ENCODE assay signal across 1 cellular context in the genomic region with DNA sequence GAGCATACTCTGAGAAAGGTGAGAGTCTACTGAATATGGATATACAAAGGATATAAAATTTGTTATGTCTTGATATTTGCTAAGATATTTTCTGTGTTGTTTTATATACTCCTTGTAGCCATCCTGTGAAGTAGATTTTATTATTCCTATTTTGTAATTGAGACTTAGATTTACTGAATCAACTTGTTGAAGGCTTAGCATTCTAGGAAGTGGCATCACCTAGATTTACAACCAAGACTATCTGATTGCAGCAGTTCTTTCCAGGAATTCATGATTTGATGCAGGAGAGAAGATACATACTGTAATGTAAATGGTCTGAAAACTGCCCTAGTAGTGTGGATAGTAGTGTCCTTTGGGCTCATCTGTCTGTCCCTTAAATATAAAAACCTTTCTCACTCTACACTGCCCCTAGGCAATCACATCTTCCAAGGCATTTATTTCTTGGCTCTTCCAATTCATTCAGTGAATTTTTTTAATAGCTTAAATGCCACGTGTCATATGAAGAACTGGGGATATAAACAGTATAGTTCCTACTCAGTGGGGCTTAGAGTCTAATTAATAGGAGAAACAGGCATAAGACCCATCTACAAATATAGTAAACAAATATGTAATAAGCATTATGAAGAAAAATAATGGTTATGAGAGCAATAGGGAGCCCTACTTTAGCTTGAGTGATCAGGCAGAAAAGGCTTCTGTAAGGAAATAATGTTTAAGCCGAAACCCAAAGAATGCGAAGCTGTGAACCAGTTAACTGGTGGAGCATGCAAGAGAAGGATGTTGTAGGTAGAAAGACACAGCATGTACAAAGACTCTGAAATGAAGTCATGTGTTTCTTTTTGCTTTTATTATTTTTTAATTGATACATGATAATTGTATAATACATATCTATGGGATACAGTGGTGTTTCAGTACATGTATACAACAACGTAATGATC.
TF ChIP-seq lines count a peak whose summit lies in the region.

No MANE protein-coding gene starts in this region.

TF ChIP-seq in K562, 482 proteins besides CTCF, POLR2A, EP300 and RAD21:
- no peak for TF ChIP-seq FOXA3 (CRISPR knock-in tag; conservative IDR thresholded peaks at IDR 0.05 in 1 of 2, IDR thresholded peaks at IDR 0.05 in 1 of 2)
- no peak for TF ChIP-seq ZNF217 (CRISPR knock-in tag; IDR thresholded peaks at IDR 0.05)
- no peak for TF ChIP-seq ZBTB17 (CRISPR knock-in tag; IDR thresholded peaks at IDR 0.05)
- peak in 1 of 2 experiments; percentile 54; a peak in 1 of 4 replicates for TF ChIP-seq RCOR1 (IDR thresholded peaks at IDR 0.05; ENCODE audit: borderline replicate concordance in 1 of 2, low read depth in 2 of 2, low read length in 2 of 2)
- no peak for TF ChIP-seq NFYB (IDR thresholded peaks at IDR 0.05; ENCODE audit: extremely low read depth, insufficient read length)
- peak; percentile 39; the same call in 1 of the 2 replicates for TF ChIP-seq BCL6 (CRISPR knock-in tag; IDR thresholded peaks at IDR 0.05)
- no peak for TF ChIP-seq ELF1 (tag; IDR thresholded peaks at IDR 0.05)
- no peak for TF ChIP-seq MCM2 (IDR thresholded peaks at IDR 0.05; ENCODE audit: low read depth)
- no peak for TF ChIP-seq RBM17 (IDR thresholded peaks at IDR 0.05; ENCODE audit: borderline replicate concordance, low read depth, low read length)
- TF ChIP-seq, protein P1, sequence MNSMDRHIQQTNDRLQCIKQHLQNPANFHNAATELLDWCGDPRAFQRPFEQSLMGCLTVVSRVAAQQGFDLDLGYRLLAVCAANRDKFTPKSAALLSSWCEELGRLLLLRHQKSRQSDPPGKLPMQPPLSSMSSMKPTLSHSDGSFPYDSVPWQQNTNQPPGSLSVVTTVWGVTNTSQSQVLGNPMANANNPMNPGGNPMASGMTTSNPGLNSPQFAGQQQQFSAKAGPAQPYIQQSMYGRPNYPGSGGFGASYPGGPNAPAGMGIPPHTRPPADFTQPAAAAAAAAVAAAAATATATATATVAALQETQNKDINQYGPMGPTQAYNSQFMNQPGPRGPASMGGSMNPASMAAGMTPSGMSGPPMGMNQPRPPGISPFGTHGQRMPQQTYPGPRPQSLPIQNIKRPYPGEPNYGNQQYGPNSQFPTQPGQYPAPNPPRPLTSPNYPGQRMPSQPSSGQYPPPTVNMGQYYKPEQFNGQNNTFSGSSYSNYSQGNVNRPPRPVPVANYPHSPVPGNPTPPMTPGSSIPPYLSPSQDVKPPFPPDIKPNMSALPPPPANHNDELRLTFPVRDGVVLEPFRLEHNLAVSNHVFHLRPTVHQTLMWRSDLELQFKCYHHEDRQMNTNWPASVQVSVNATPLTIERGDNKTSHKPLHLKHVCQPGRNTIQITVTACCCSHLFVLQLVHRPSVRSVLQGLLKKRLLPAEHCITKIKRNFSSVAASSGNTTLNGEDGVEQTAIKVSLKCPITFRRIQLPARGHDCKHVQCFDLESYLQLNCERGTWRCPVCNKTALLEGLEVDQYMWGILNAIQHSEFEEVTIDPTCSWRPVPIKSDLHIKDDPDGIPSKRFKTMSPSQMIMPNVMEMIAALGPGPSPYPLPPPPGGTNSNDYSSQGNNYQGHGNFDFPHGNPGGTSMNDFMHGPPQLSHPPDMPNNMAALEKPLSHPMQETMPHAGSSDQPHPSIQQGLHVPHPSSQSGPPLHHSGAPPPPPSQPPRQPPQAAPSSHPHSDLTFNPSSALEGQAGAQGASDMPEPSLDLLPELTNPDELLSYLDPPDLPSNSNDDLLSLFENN (IDR thresholded peaks at IDR 0.05; ENCODE audit: low read depth in 2 of 2, low read length in 2 of 2) = no peak
- TF ChIP-seq CREB1 (IDR thresholded peaks at IDR 0.05) = no peak
- no peak for TF ChIP-seq CREB1 (CRISPR knock-in tag; IDR thresholded peaks at IDR 0.05)
- TF ChIP-seq, protein P2, sequence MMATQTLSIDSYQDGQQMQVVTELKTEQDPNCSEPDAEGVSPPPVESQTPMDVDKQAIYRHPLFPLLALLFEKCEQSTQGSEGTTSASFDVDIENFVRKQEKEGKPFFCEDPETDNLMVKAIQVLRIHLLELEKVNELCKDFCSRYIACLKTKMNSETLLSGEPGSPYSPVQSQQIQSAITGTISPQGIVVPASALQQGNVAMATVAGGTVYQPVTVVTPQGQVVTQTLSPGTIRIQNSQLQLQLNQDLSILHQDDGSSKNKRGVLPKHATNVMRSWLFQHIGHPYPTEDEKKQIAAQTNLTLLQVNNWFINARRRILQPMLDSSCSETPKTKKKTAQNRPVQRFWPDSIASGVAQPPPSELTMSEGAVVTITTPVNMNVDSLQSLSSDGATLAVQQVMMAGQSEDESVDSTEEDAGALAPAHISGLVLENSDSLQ (IDR thresholded peaks at IDR 0.05) = peak; percentile 59; the same call in 1 of the 2 replicates
- peak; percentile 89 for TF ChIP-seq MEIS2 (IDR thresholded peaks at IDR 0.05; ENCODE audit: partially characterized antibody)
- TF ChIP-seq, protein P3, sequence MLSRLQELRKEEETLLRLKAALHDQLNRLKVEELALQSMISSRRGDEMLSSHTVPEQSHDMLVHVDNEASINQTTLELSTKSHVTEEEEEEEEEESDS (CRISPR knock-in tag; IDR thresholded peaks at IDR 0.05) = no peak
- TF ChIP-seq, protein P4, sequence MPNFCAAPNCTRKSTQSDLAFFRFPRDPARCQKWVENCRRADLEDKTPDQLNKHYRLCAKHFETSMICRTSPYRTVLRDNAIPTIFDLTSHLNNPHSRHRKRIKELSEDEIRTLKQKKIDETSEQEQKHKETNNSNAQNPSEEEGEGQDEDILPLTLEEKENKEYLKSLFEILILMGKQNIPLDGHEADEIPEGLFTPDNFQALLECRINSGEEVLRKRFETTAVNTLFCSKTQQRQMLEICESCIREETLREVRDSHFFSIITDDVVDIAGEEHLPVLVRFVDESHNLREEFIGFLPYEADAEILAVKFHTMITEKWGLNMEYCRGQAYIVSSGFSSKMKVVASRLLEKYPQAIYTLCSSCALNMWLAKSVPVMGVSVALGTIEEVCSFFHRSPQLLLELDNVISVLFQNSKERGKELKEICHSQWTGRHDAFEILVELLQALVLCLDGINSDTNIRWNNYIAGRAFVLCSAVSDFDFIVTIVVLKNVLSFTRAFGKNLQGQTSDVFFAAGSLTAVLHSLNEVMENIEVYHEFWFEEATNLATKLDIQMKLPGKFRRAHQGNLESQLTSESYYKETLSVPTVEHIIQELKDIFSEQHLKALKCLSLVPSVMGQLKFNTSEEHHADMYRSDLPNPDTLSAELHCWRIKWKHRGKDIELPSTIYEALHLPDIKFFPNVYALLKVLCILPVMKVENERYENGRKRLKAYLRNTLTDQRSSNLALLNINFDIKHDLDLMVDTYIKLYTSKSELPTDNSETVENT (CRISPR knock-in tag; IDR thresholded peaks at IDR 0.05) = no peak
- TF ChIP-seq MTA3 (IDR thresholded peaks at IDR 0.05; ENCODE audit: borderline replicate concordance) = no peak
- TF ChIP-seq, protein P5, sequence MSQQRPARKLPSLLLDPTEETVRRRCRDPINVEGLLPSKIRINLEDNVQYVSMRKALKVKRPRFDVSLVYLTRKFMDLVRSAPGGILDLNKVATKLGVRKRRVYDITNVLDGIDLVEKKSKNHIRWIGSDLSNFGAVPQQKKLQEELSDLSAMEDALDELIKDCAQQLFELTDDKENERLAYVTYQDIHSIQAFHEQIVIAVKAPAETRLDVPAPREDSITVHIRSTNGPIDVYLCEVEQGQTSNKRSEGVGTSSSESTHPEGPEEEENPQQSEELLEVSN (IDR thresholded peaks at IDR 0.05; ENCODE audit: borderline replicate concordance in 1 of 2, extremely low read depth in 1 of 2, insufficient read depth in 1 of 2, insufficient read length in 1 of 2, low read depth in 1 of 2, low read length in 1 of 2, poor library complexity in 1 of 2, severe bottlenecking in 1 of 2) = no peak
- TF ChIP-seq, protein P6, sequence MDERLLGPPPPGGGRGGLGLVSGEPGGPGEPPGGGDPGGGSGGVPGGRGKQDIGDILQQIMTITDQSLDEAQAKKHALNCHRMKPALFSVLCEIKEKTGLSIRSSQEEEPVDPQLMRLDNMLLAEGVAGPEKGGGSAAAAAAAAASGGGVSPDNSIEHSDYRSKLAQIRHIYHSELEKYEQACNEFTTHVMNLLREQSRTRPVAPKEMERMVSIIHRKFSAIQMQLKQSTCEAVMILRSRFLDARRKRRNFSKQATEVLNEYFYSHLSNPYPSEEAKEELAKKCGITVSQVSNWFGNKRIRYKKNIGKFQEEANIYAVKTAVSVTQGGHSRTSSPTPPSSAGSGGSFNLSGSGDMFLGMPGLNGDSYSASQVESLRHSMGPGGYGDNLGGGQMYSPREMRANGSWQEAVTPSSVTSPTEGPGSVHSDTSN (CRISPR knock-in tag; IDR thresholded peaks at IDR 0.05; ENCODE audit: low read depth) = no peak
- TF ChIP-seq, protein P6 (tag; conservative IDR thresholded peaks at IDR 0.05; ENCODE audit: low read depth) = peak; percentile 65
- no peak for TF ChIP-seq HDAC2 (IDR thresholded peaks at IDR 0.05)
- no peak for TF ChIP-seq KAT7 (CRISPR knock-in tag; IDR thresholded peaks at IDR 0.05; ENCODE audit: borderline replicate concordance)
- no peak for TF ChIP-seq NBN (IDR thresholded peaks at IDR 0.05; ENCODE audit: low read depth)
- no peak for TF ChIP-seq ZFP30 (CRISPR knock-in tag; IDR thresholded peaks at IDR 0.05; ENCODE audit: borderline replicate concordance)
- no peak for TF ChIP-seq BCOR (IDR thresholded peaks at IDR 0.05)
- TF ChIP-seq SIRT6 (IDR thresholded peaks at IDR 0.05; ENCODE audit: low read depth, low read length) = no peak
- TF ChIP-seq HSF4 (CRISPR knock-in tag; IDR thresholded peaks at IDR 0.05; ENCODE audit: borderline replicate concordance) = no peak
- TF ChIP-seq, protein P7, sequence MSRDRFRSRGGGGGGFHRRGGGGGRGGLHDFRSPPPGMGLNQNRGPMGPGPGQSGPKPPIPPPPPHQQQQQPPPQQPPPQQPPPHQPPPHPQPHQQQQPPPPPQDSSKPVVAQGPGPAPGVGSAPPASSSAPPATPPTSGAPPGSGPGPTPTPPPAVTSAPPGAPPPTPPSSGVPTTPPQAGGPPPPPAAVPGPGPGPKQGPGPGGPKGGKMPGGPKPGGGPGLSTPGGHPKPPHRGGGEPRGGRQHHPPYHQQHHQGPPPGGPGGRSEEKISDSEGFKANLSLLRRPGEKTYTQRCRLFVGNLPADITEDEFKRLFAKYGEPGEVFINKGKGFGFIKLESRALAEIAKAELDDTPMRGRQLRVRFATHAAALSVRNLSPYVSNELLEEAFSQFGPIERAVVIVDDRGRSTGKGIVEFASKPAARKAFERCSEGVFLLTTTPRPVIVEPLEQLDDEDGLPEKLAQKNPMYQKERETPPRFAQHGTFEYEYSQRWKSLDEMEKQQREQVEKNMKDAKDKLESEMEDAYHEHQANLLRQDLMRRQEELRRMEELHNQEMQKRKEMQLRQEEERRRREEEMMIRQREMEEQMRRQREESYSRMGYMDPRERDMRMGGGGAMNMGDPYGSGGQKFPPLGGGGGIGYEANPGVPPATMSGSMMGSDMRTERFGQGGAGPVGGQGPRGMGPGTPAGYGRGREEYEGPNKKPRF (IDR thresholded peaks at IDR 0.05; ENCODE audit: low read depth, low read length) = no peak
- no peak for TF ChIP-seq TRIM24 (IDR thresholded peaks at IDR 0.05)
TF ChIP-seq in K562: peak in this region for 5.
